ENCODE assay signal across 25 cellular contexts in genomic region chr6:112881828-112882227, GRCh38.
DNase-seq lines count a peak whose midpoint lies in the region; ATAC-seq, FAIRE-seq and TF ChIP-seq lines count a peak whose summit lies in the region.
"Had no signal": no experiment of that assay in that cellular context is flagged by ENCODE, and none has a peak within 500 bp of the region (broad histone marks: within the 10 kb centered on the region; RNA-seq: fewer than 3 reads in every experiment).

No MANE protein-coding gene starts in this region.

- no peak overlapping the region for H3K4me2 ChIP-seq in endothelial cell of umbilical vein (ENCODE audit: insufficient read depth, low read length)

- FAIRE-seq in endothelial cell of umbilical vein (lab: Jason Lieb, UNC): no peak
- FAIRE-seq: bronchial epithelial cell, endometrium, GM12892, urothelium cell line had no signal

- H2AFZ ChIP-seq in endothelial cell of umbilical vein (ENCODE audit: low read depth, low read length): peak overlapping the region; percentile 31

- H3K9me3 Mint-ChIP-seq in osteocyte (ENCODE audit: unreplicated experiment): peaks cover 7% of the 10 kb centered on the region
- H3K9me3 Mint-ChIP-seq: dendritic cell treated with granulocyte-macrophage colony-stimulating factor and Interleukin-4, amounts not matched to agents 40 ng/mL and 50 ng/mL, for 4 days had no signal

- peak; percentile 40 for DNase-seq in GM03348 (ENCODE audit: low spot score)
- DNase-seq in NCI-H524 treated with DMSO at 0.1 percent for 48 hours (lab: John Stamatoyannopoulos, UW): peak; percentile 50
- no peak for DNase-seq in endothelial cell of umbilical vein (ENCODE audit: low read depth, low spot score)
- DNase-seq in osteocyte (ENCODE audit: extremely low spot score, unreplicated experiment): no peak
- DNase-seq in NCI-H146 (lab: John Stamatoyannopoulos, UW): no peak
- DNase-seq in GM20000 (ENCODE audit: low spot score): no peak
- DNase-seq: activated CD4-positive, CD25-positive, alpha-beta regulatory T cell treated with anti-CD3 and anti-CD28 coated beads, Interleukin-2, amount 50 U/mL, for 72 hours; activated CD8-positive, alpha-beta T cell treated with anti-CD3 and anti-CD28 coated beads, Interleukin-2, amount 10 ng/mL, durations not matched to agents 7 days and 5 days; activated gamma-delta T cell treated with Interleukin-2 at 50 U/mL for 16 hours; CD8-positive, alpha-beta T cell; immature natural killer cell; left ventricle myocardium superior; NCI-H1092 treated with DMSO at 0.1 percent for 48 hours; NCI-H2081; RPMI8226; stimulated activated CD4-positive, alpha-beta T cell treated with anti-CD3 and anti-CD28 coated beads, Interleukin-1b, Interleukin-23, amount 100 ng/mL, for 48 hours had no signal

- ATAC-seq in HG03108 (IDR thresholded peaks at IDR 0.05; ENCODE audit: unreplicated experiment): no peak
- ATAC-seq: activated CD8-positive, alpha-beta T cell treated with anti-CD3 and anti-CD28 coated beads, Interleukin-2, amount 10 ng/mL, durations not matched to agents 7 days and 5 days; CD8-positive, alpha-beta T cell; foreskin keratinocyte; left ventricle myocardium superior; stimulated activated effector memory CD8-positive, alpha-beta T cell treated with anti-CD3 and anti-CD28 coated beads, Interleukin-12 subunit alpha, Interleukin-12 subunit beta, amount 100 ng/mL, for 72 hours had no signal

- no peaks in the 10 kb centered on the region for H3K27me3 ChIP-seq in endothelial cell of umbilical vein (ENCODE audit: control insufficient read depth in 2 of 2, insufficient read depth in 2 of 2, low read length in 2 of 2)
- H3K27me3 ChIP-seq: foreskin keratinocyte had no signal

- H3K4me1 ChIP-seq in endothelial cell of umbilical vein (ENCODE audit: control insufficient read depth, extremely low read depth, insufficient read depth, low read length): peaks cover 23% of the 10 kb centered on the region
- H3K4me1 ChIP-seq: foreskin keratinocyte, prostate gland had no signal

- dilution Hi-C loops in endothelial cell of umbilical vein (cut with MboI; ENCODE audit: extremely low pct_ligation_motif_present, low sequenced_read_pairs): no loop called here

- H3K36me3 Mint-ChIP-seq in osteocyte (ENCODE audit: unreplicated experiment): peaks cover 10% of the 10 kb centered on the region
- H3K36me3 Mint-ChIP-seq: CD8-positive, alpha-beta T cell; immature natural killer cell; stimulated activated effector memory CD8-positive, alpha-beta T cell treated with anti-CD3 and anti-CD28 coated beads, Interleukin-12 subunit alpha, Interleukin-12 subunit beta, amount 100 ng/mL, for 72 hours had no signal

- peak overlapping the region; percentile 84 for H3K27ac Mint-ChIP-seq in osteocyte (ENCODE audit: unreplicated experiment)
- H3K27ac Mint-ChIP-seq: activated CD8-positive, alpha-beta T cell treated with anti-CD3 and anti-CD28 coated beads, Interleukin-2, amount 10 ng/mL, durations not matched to agents 7 days and 5 days; CD8-positive, alpha-beta T cell; dendritic cell treated with granulocyte-macrophage colony-stimulating factor and Interleukin-4, amounts not matched to agents 40 ng/mL and 50 ng/mL, for 4 days; immature natural killer cell; stimulated activated effector memory CD8-positive, alpha-beta T cell treated with anti-CD3 and anti-CD28 coated beads, Interleukin-12 subunit alpha, Interleukin-12 subunit beta, amount 100 ng/mL, for 72 hours had no signal

- intact Hi-C loops in endothelial cell of umbilical vein (cut with micrococcal nuclease): no loop called here

- peaks cover 51% of the 10 kb centered on the region for H3K4me1 Mint-ChIP-seq in osteocyte (ENCODE audit: unreplicated experiment)
- H3K4me1 Mint-ChIP-seq: immature natural killer cell; stimulated activated effector memory CD8-positive, alpha-beta T cell treated with anti-CD3 and anti-CD28 coated beads, Interleukin-12 subunit alpha, Interleukin-12 subunit beta, amount 100 ng/mL, for 72 hours had no signal

- no TSS peak for BruUV-seq in endothelial cell of umbilical vein (replicated peaks; lab: Mats Ljungman, UMichigan)

- no peaks in the 10 kb centered on the region for H3K36me3 ChIP-seq in endothelial cell of umbilical vein (ENCODE audit: control insufficient read depth in 2 of 2, extremely low read depth in 1 of 2, insufficient read depth in 2 of 2, low read length in 2 of 2)
- H3K36me3 ChIP-seq: prostate gland had no signal

- TF ChIP-seq POLR2A in endothelial cell of umbilical vein (IDR thresholded peaks at IDR 0.05; ENCODE audit: low read depth, low read length): no peak

- no peaks in the 10 kb centered on the region for H4K20me1 ChIP-seq in endothelial cell of umbilical vein (replicated peaks; ENCODE audit: control insufficient read depth, extremely low read depth, insufficient read depth, low read length)

- H3K4me3 Mint-ChIP-seq in osteocyte (ENCODE audit: unreplicated experiment): peak overlapping the region; percentile 14
- H3K4me3 Mint-ChIP-seq: activated CD8-positive, alpha-beta T cell treated with anti-CD3 and anti-CD28 coated beads, Interleukin-2, amount 10 ng/mL, durations not matched to agents 7 days and 5 days; CD8-positive, alpha-beta T cell; dendritic cell treated with granulocyte-macrophage colony-stimulating factor and Interleukin-4, amounts not matched to agents 40 ng/mL and 50 ng/mL, for 4 days; immature natural killer cell; stimulated activated effector memory CD8-positive, alpha-beta T cell treated with anti-CD3 and anti-CD28 coated beads, Interleukin-12 subunit alpha, Interleukin-12 subunit beta, amount 100 ng/mL, for 72 hours had no signal

- no peak overlapping the region for H3K9ac ChIP-seq in endothelial cell of umbilical vein (replicated peaks; ENCODE audit: extremely low read depth, insufficient read depth, low read length)

- CTCF ChIA-PET in endothelial cell of umbilical vein (lab: Charles Lee): interaction anchor here (1.0 to 1.5 kb wide), 5 partner anchors 13 to 1028 kb away, joined by 3 to 5 read pairs (median 4); no protein-coding TSS in a partner anchor

- no peaks in the 10 kb centered on the region for H3K9me1 ChIP-seq in endothelial cell of umbilical vein (replicated peaks; ENCODE audit: control insufficient read depth, extremely low read depth, insufficient read depth, low read length)

- POLR2A ChIA-PET in endothelial cell of umbilical vein (lab: Charles Lee): no interaction called here

- TF ChIP-seq CTCF in endothelial cell of umbilical vein (IDR thresholded peaks at IDR 0.05; ENCODE audit: extremely low read depth in 1 of 2, insufficient read depth in 1 of 2, low read depth in 1 of 2, low read length in 2 of 2) (no peak), osteocyte (IDR thresholded peaks at IDR 0.05) (no peak), GM20000 (IDR thresholded peaks at IDR 0.05; ENCODE audit: extremely low read depth, missing control alignments) (no peak)

- no peaks in the 10 kb centered on the region for H3K27me3 Mint-ChIP-seq in osteocyte (ENCODE audit: unreplicated experiment)
- H3K27me3 Mint-ChIP-seq: dendritic cell treated with granulocyte-macrophage colony-stimulating factor and Interleukin-4, amounts not matched to agents 40 ng/mL and 50 ng/mL, for 4 days had no signal

- H3K4me3 ChIP-seq in endothelial cell of umbilical vein (replicated peaks in 1 of 3; ENCODE audit: insufficient read depth in 1 of 3, low read depth in 1 of 3, low read length in 3 of 3): no peak overlapping the region
- H3K4me3 ChIP-seq: prostate gland had no signal

- H3K79me2 ChIP-seq in endothelial cell of umbilical vein (ENCODE audit: control insufficient read depth, insufficient read depth, low read length): no peaks in the 10 kb centered on the region

- H3K27ac ChIP-seq in endothelial cell of umbilical vein (ENCODE audit: insufficient read depth, low read depth, low read length): no peak overlapping the region
- H3K27ac ChIP-seq: foreskin keratinocyte, prostate gland had no signal

- no peaks in the 10 kb centered on the region for H3K9me3 ChIP-seq in endothelial cell of umbilical vein (replicated peaks; ENCODE audit: control insufficient read depth, insufficient read depth, low read length)
- H3K9me3 ChIP-seq: prostate gland had no signal

TF ChIP-seq in endothelial cell of umbilical vein, 7 proteins besides CTCF, POLR2A, EP300 and RAD21:
- TF ChIP-seq MYC (IDR thresholded peaks at IDR 0.05; ENCODE audit: low read depth, low read length) (no peak), EZH2 (IDR thresholded peaks at IDR 0.05; ENCODE audit: borderline replicate concordance, low read depth, low read length, severe bottlenecking) (no peak)

Comparison
In these comparisons a context has a peak if more than half of its experiments do, and no peak if none do; other contexts are left out.
1. DNase-seq: peak in GM03348 (single experiment) and NCI-H524 treated with DMSO at 0.1 percent for 48 hours (single experiment); none in endothelial cell of umbilical vein (single experiment), osteocyte (single experiment), NCI-H146 (single experiment) and GM20000 (single experiment).